ENCODE assay signal across 15 cellular contexts in genomic region chr3:182796310-182796709, GRCh38. TPM values are rescaled to one million over a fixed set of nuclear protein-coding genes. Genes with fewer than 3 reads are reported as not detected.
DNase-seq lines count a peak whose midpoint lies in the region; ATAC-seq and TF ChIP-seq lines count a peak whose summit lies in the region.
"Had no signal": no experiment of that assay in that cellular context is flagged by ENCODE, and none has a peak within 500 bp of the region (broad histone marks: within the 10 kb centered on the region; RNA-seq: fewer than 3 reads in every experiment).

No MANE protein-coding gene starts in this region.

- no peak for DNase-seq in activated CD4-positive, alpha-beta T cell treated with anti-CD3 and anti-CD28 coated beads for 36 hours
- no peak for DNase-seq in activated CD4-positive, alpha-beta T cell treated with anti-CD3 and anti-CD28 coated beads, Interleukin-2, amount 50 U/mL, for 48 hours
- DNase-seq in CD8-positive, alpha-beta memory T cell, result no peak
- DNase-seq in activated T-helper 1 cell treated with anti-CD3 and anti-CD28 coated beads, Interleukin-12 subunit alpha, Interleukin-12 subunit beta, Interleukin-2, Interleukin-4 antibody, amounts not matched to agents 30 ng/mL and 10 ng/mL and 1 ng/mL, durations not matched to agents 14 hours and 24 hours and 36 hours (ENCODE audit: low spot score), result no peak
- DNase-seq in natural killer cell, result no peak
- no peak for DNase-seq in DMS 273 treated with DMSO at 0.1 percent for 48 hours (lab: John Stamatoyannopoulos, UW)
- DNase-seq in kidney glomerular epithelial cell (lab: John Stamatoyannopoulos, UW), result no peak
- DNase-seq: hippocampal formation; mesendoderm; NCI-H1694; NCI-H226; retina; stimulated activated CD4-positive, alpha-beta T cell treated with anti-CD3 and anti-CD28 coated beads, Interleukin-15, amount 100 ng/mL, for 24 hours; stomach had no signal

- no peaks in the 10 kb centered on the region for H3K9me3 ChIP-seq in CD8-positive, alpha-beta memory T cell (ENCODE audit: low read length)
- H3K9me3 ChIP-seq: stomach had no signal

- TF ChIP-seq CTCF in natural killer cell (IDR thresholded peaks at IDR 0.05), result no peak

- peak overlapping the region; percentile 27 for H3K4me3 Mint-ChIP-seq in activated CD4-positive, alpha-beta T cell treated with anti-CD3 and anti-CD28 coated beads for 36 hours
- H3K4me3 Mint-ChIP-seq in CD8-positive, alpha-beta memory T cell, result peak overlapping the region in 6 of 7 donors; percentile 9 to 37 (median 36)
- peak overlapping the region; percentile 49 for H3K4me3 Mint-ChIP-seq in activated T-helper 1 cell treated with anti-CD3 and anti-CD28 coated beads, Interleukin-12 subunit alpha, Interleukin-12 subunit beta, Interleukin-2, Interleukin-4 antibody, amounts not matched to agents 30 ng/mL and 10 ng/mL and 1 ng/mL, durations not matched to agents 14 hours and 24 hours and 36 hours
- peak overlapping the region; percentile 60 for H3K4me3 Mint-ChIP-seq in natural killer cell

- no peaks in the 10 kb centered on the region for H3K9me3 Mint-ChIP-seq in activated CD4-positive, alpha-beta T cell treated with anti-CD3 and anti-CD28 coated beads for 36 hours (ENCODE audit: low read depth)
- H3K9me3 Mint-ChIP-seq in CD8-positive, alpha-beta memory T cell, result no peaks in the 10 kb centered on the region
- no peaks in the 10 kb centered on the region for H3K9me3 Mint-ChIP-seq in activated T-helper 1 cell treated with anti-CD3 and anti-CD28 coated beads, Interleukin-12 subunit alpha, Interleukin-12 subunit beta, Interleukin-2, Interleukin-4 antibody, amounts not matched to agents 30 ng/mL and 10 ng/mL and 1 ng/mL, durations not matched to agents 14 hours and 24 hours and 36 hours
- H3K9me3 Mint-ChIP-seq in natural killer cell, result no peaks in the 10 kb centered on the region

- intact Hi-C loops in activated CD4-positive, alpha-beta T cell treated with anti-CD3 and anti-CD28 coated beads for 36 hours (cut with DNase I, micrococcal nuclease), result loop anchor here (5.0 to 10.0 kb wide), 4 partner anchors 171 to 1882 kb away; partner anchors contain the start of genes FXR1 (in 1 of the 2) and MCCC1 (in 1 of the 2)
- intact Hi-C loops in activated T-helper 1 cell treated with anti-CD3 and anti-CD28 coated beads, Interleukin-12 subunit alpha, Interleukin-12 subunit beta, Interleukin-2, Interleukin-4 antibody, amounts not matched to agents 30 ng/mL and 10 ng/mL and 1 ng/mL, durations not matched to agents 14 hours and 24 hours and 36 hours (cut with micrococcal nuclease), result loop anchor here (5.0 to 10.0 kb wide), 4 partner anchors 368 to 1812 kb away; partner anchors contain the start of genes DNAJC19, KLHL24 and LAMP3
- intact Hi-C loops in natural killer cell (cut with micrococcal nuclease), result loop anchor here (5.0 to 10.0 kb wide), 2 partner anchors 36 to 168 kb away; no protein-coding TSS in a partner anchor

- H3K27ac ChIP-seq in CD8-positive, alpha-beta memory T cell (ENCODE audit: low read depth, low read length), result no peak overlapping the region

- peak overlapping the region; percentile 82 for H3K27ac Mint-ChIP-seq in activated CD4-positive, alpha-beta T cell treated with anti-CD3 and anti-CD28 coated beads for 36 hours
- peak overlapping the region; percentile 21 to 97 (median 81) for H3K27ac Mint-ChIP-seq in CD8-positive, alpha-beta memory T cell
- H3K27ac Mint-ChIP-seq in activated T-helper 1 cell treated with anti-CD3 and anti-CD28 coated beads, Interleukin-12 subunit alpha, Interleukin-12 subunit beta, Interleukin-2, Interleukin-4 antibody, amounts not matched to agents 30 ng/mL and 10 ng/mL and 1 ng/mL, durations not matched to agents 14 hours and 24 hours and 36 hours, result no peak overlapping the region
- H3K27ac Mint-ChIP-seq in natural killer cell, result peak overlapping the region; percentile 97 to 98

- CTCF ChIA-PET in activated CD4-positive, alpha-beta T cell treated with anti-CD3 and anti-CD28 coated beads for 36 hours (lab: Charles Lee), result interaction anchor here (1.5 kb wide), 1 partner anchor 34 kb away, joined by 5 read pairs; no protein-coding TSS in a partner anchor
- CTCF ChIA-PET in CD8-positive, alpha-beta memory T cell (lab: Charles Lee), result no interaction called here

- H3K36me3 ChIP-seq in CD8-positive, alpha-beta memory T cell (ENCODE audit: insufficient read depth, low read length), result no peaks in the 10 kb centered on the region
- H3K36me3 ChIP-seq: stomach had no signal

- H3K36me3 Mint-ChIP-seq in activated CD4-positive, alpha-beta T cell treated with anti-CD3 and anti-CD28 coated beads for 36 hours (ENCODE audit: low read depth), result peaks cover 18% of the 10 kb centered on the region
- peaks cover 0 to 24% (median 6%) of the 10 kb centered on the region in 3 donors for H3K36me3 Mint-ChIP-seq in CD8-positive, alpha-beta memory T cell
- peaks cover 9% of the 10 kb centered on the region for H3K36me3 Mint-ChIP-seq in activated T-helper 1 cell treated with anti-CD3 and anti-CD28 coated beads, Interleukin-12 subunit alpha, Interleukin-12 subunit beta, Interleukin-2, Interleukin-4 antibody, amounts not matched to agents 30 ng/mL and 10 ng/mL and 1 ng/mL, durations not matched to agents 14 hours and 24 hours and 36 hours (ENCODE audit: low read depth)
- H3K36me3 Mint-ChIP-seq in natural killer cell, result no peaks in the 10 kb centered on the region

- POLR2A ChIA-PET in activated CD4-positive, alpha-beta T cell treated with anti-CD3 and anti-CD28 coated beads for 36 hours (lab: Charles Lee), result no interaction called here
- POLR2A ChIA-PET in CD8-positive, alpha-beta memory T cell (lab: Charles Lee), result no interaction called here

- H3K27me3 Mint-ChIP-seq in activated CD4-positive, alpha-beta T cell treated with anti-CD3 and anti-CD28 coated beads for 36 hours, result no peaks in the 10 kb centered on the region
- no peaks in the 10 kb centered on the region for H3K27me3 Mint-ChIP-seq in CD8-positive, alpha-beta memory T cell
- H3K27me3 Mint-ChIP-seq in activated T-helper 1 cell treated with anti-CD3 and anti-CD28 coated beads, Interleukin-12 subunit alpha, Interleukin-12 subunit beta, Interleukin-2, Interleukin-4 antibody, amounts not matched to agents 30 ng/mL and 10 ng/mL and 1 ng/mL, durations not matched to agents 14 hours and 24 hours and 36 hours (ENCODE audit: insufficient read depth), result no peaks in the 10 kb centered on the region
- no peaks in the 10 kb centered on the region for H3K27me3 Mint-ChIP-seq in natural killer cell (ENCODE audit: low read depth in 2 of 2)

- H3K27me3 ChIP-seq in CD8-positive, alpha-beta memory T cell (ENCODE audit: insufficient read depth, low read length, poor library complexity, severe bottlenecking), result no peaks in the 10 kb centered on the region
- H3K27me3 ChIP-seq: stomach had no signal

- H3K4me3 ChIP-seq in CD8-positive, alpha-beta memory T cell (ENCODE audit: low read length), result no peak overlapping the region

- peaks cover 36% of the 10 kb centered on the region for H3K4me1 ChIP-seq in CD8-positive, alpha-beta memory T cell (ENCODE audit: insufficient read depth, low read length)

- H3K4me1 Mint-ChIP-seq in activated CD4-positive, alpha-beta T cell treated with anti-CD3 and anti-CD28 coated beads for 36 hours, result peaks cover 38% of the 10 kb centered on the region
- peaks cover 50 to 61% (median 55%) of the 10 kb centered on the region in 3 donors for H3K4me1 Mint-ChIP-seq in CD8-positive, alpha-beta memory T cell
- peaks cover 36% of the 10 kb centered on the region for H3K4me1 Mint-ChIP-seq in activated T-helper 1 cell treated with anti-CD3 and anti-CD28 coated beads, Interleukin-12 subunit alpha, Interleukin-12 subunit beta, Interleukin-2, Interleukin-4 antibody, amounts not matched to agents 30 ng/mL and 10 ng/mL and 1 ng/mL, durations not matched to agents 14 hours and 24 hours and 36 hours (ENCODE audit: low read depth)
- peaks cover 44 to 53% of the 10 kb centered on the region in 2 donors for H3K4me1 Mint-ChIP-seq in natural killer cell

- ATAC-seq in activated CD4-positive, alpha-beta T cell treated with anti-CD3 and anti-CD28 coated beads for 36 hours, result no peak
- ATAC-seq in natural killer cell (no peak), HG03439 (IDR thresholded peaks at IDR 0.05; ENCODE audit: unreplicated experiment) (no peak)

RNA-seq across cellular contexts. Expression of gene ATP11B, which starts 3.0 kb away (rescaled TPM):
- 10 to 100 TPM; 64.6 to 86.7 TPM for total RNA-seq in activated CD4-positive, alpha-beta T cell treated with anti-CD3 and anti-CD28 coated beads for 36 hours
- 10 to 100 TPM; 76.4 to 78.2 TPM for total RNA-seq in CD8-positive, alpha-beta memory T cell
- polyA plus RNA-seq in CD8-positive, alpha-beta memory T cell, result 47.0 TPM
- 92.3 and 95.1 TPM in 2 replicates for total RNA-seq in activated T-helper 1 cell treated with anti-CD3 and anti-CD28 coated beads, Interleukin-12 subunit alpha, Interleukin-12 subunit beta, Interleukin-2, Interleukin-4 antibody, amounts not matched to agents 30 ng/mL and 10 ng/mL and 1 ng/mL, durations not matched to agents 14 hours and 24 hours and 36 hours
- total RNA-seq in natural killer cell, result 100 to 1,000 TPM; 157 to 174 (median 172) TPM
